ENCODE assay signal across 20 cellular contexts in the genomic region with DNA sequence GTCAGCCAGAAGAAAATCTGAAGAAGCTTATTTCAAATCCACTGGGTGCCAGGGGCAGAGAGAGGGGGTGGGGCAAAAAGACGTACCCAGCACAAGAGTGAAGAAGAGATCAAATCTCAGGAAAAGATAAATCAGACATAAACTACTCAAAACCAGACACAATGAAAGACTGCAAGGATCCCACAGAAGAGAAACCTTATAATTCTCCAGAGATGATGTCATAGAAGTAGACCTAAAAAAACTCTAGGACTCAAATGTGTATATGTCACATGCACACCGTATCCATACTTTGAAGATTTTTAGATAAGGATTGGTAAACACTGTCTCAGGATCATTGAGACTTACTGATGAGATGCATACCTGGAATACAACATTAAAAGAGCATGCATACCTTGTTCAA.
DNase-seq lines count a peak whose midpoint lies in the region; ATAC-seq lines count a peak whose summit lies in the region.
"Had no signal": no experiment of that assay in that cellular context is flagged by ENCODE, and none has a peak within 500 bp of the region (broad histone marks: within the 10 kb centered on the region; RNA-seq: fewer than 3 reads in every experiment).

No MANE protein-coding gene starts in this region.

- H3K27ac ChIP-seq in BLaER1 treated with 17β-estradiol and CSF1 and Interleukin-3, amounts not matched to agents 10 nM and 100 nM = no peak overlapping the region
- H3K27ac ChIP-seq in mesenchymal stem cell (ENCODE audit: low read length, poor library complexity, severe bottlenecking) = no peak overlapping the region
- H3K27ac ChIP-seq: esophagus muscularis mucosa, testis, vagina had no signal

- H3K9me3 ChIP-seq in BLaER1 treated with 17β-estradiol and CSF1 and Interleukin-3, amounts not matched to agents 10 nM and 100 nM (replicated peaks in 1 of 11) = no peaks in the 10 kb centered on the region
- no peaks in the 10 kb centered on the region for H3K9me3 ChIP-seq in T-helper 17 cell (ENCODE audit: control insufficient read depth, low read length, poor library complexity, severe bottlenecking)
- H3K9me3 ChIP-seq in mesenchymal stem cell (ENCODE audit: control insufficient read depth, low read length) = no peaks in the 10 kb centered on the region
- H3K9me3 ChIP-seq: esophagus muscularis mucosa, gastroesophageal sphincter, testis, vagina had no signal

- no peak overlapping the region for H3K9ac ChIP-seq in BLaER1 treated with 17β-estradiol and CSF1 and Interleukin-3, amounts not matched to agents 10 nM and 100 nM
- H3K9ac ChIP-seq in mesenchymal stem cell (ENCODE audit: low read length) = no peak overlapping the region

- H3K23ac ChIP-seq in mesenchymal stem cell (ENCODE audit: low read length in 2 of 2) = no peak overlapping the region

- H4K91ac ChIP-seq in mesenchymal stem cell (ENCODE audit: low read length) = no peak overlapping the region

- H3K4me3 ChIP-seq in BLaER1 treated with 17β-estradiol and CSF1 and Interleukin-3, amounts not matched to agents 10 nM and 100 nM = no peak overlapping the region
- H3K4me3 ChIP-seq in mesenchymal stem cell (ENCODE audit: insufficient read depth in 1 of 2, low read depth in 1 of 2, low read length in 2 of 2) = no peak overlapping the region
- H3K4me3 ChIP-seq: esophagus muscularis mucosa, gastroesophageal sphincter, testis, vagina had no signal

- peaks cover 18 to 23% (median 22%) of the 10 kb centered on the region in 10 experiments for H3K4me1 ChIP-seq in BLaER1 treated with 17β-estradiol and CSF1 and Interleukin-3, amounts not matched to agents 10 nM and 100 nM
- peaks cover 10% of the 10 kb centered on the region for H3K4me1 ChIP-seq in mesenchymal stem cell (ENCODE audit: control insufficient read depth, insufficient read depth, low read depth, low read length)
- H3K4me1 ChIP-seq: testis, vagina had no signal

- no peak overlapping the region for H3K4ac ChIP-seq in mesenchymal stem cell (ENCODE audit: low read depth in 1 of 2, low read length in 2 of 2)

- H3K14ac ChIP-seq in mesenchymal stem cell (ENCODE audit: low read length in 2 of 2) = no peak overlapping the region

- no peak overlapping the region for H3K18ac ChIP-seq in mesenchymal stem cell (ENCODE audit: low read depth in 1 of 2, low read length in 2 of 2)

- DNase-seq in EL (peak; percentile 27), T-helper 17 cell (no peak), mesenchymal stem cell (peak; percentile 58), dedifferentiated amniotic fluid mesenchymal stem cell (ENCODE audit: extremely low spot score) (no peak), GM03348 (ENCODE audit: low spot score) (no peak)
- no peak for DNase-seq in stimulated activated naive CD8-positive, alpha-beta T cell treated with anti-CD3 and anti-CD28 coated beads, Interleukin-15, Interleukin-2, amounts not matched to agents 100 U/mL and 50 U/mL, for 24 hours
- DNase-seq: activated naive CD8-positive, alpha-beta T cell treated with anti-CD3 and anti-CD28 coated beads for 36 hours; activated T-cell treated with anti-CD3 and anti-CD28 coated beads, Interleukin-2, amount 50 U/mL, for 4 hours; GF-D8; left ventricle myocardium superior; NCI-H1105 treated with DMSO at 0.1 percent for 48 hours; NCI-H2081 treated with DMSO at 0.1 percent for 48 hours; NCI-H510A treated with DMSO at 0.1 percent for 48 hours; testis had no signal

- peak overlapping the region; percentile 57 for H2BK120ac ChIP-seq in mesenchymal stem cell (ENCODE audit: low read depth, low read length)

- H3K27ac Mint-ChIP-seq in T-helper 17 cell = peak overlapping the region; percentile 87
- H3K27ac Mint-ChIP-seq: progenitor cell of endocrine pancreas had no signal

- no peak overlapping the region for H2BK12ac ChIP-seq in mesenchymal stem cell (ENCODE audit: low read length in 2 of 2)

- no peak for ATAC-seq in T-helper 17 cell
- no peak for ATAC-seq in stimulated activated naive CD8-positive, alpha-beta T cell treated with anti-CD3 and anti-CD28 coated beads, Interleukin-15, Interleukin-2, amounts not matched to agents 100 U/mL and 50 U/mL, for 24 hours
- ATAC-seq: gastroesophageal sphincter had no signal

- H4K20me1 ChIP-seq in BLaER1 treated with 17β-estradiol and CSF1 and Interleukin-3, amounts not matched to agents 10 nM and 100 nM = no peaks in the 10 kb centered on the region

- H3K27me3 Mint-ChIP-seq in T-helper 17 cell = no peaks in the 10 kb centered on the region
- H3K27me3 Mint-ChIP-seq: activated naive CD8-positive, alpha-beta T cell treated with anti-CD3 and anti-CD28 coated beads for 36 hours; CD4-positive, alpha-beta memory T cell had no signal

- no peak overlapping the region for H2AK5ac ChIP-seq in mesenchymal stem cell (ENCODE audit: low read length, severe bottlenecking)

- peaks cover 2% of the 10 kb centered on the region for H3K36me3 Mint-ChIP-seq in T-helper 17 cell (ENCODE audit: low read depth)
- H3K36me3 Mint-ChIP-seq: CD4-positive, alpha-beta memory T cell had no signal

- no peak overlapping the region for H2AFZ ChIP-seq in mesenchymal stem cell (ENCODE audit: low read depth, low read length)

- peak overlapping the region; percentile 15 for H3K4me3 Mint-ChIP-seq in T-helper 17 cell

- H3K4me1 Mint-ChIP-seq in T-helper 17 cell = peaks cover 26% of the 10 kb centered on the region

- H2BK5ac ChIP-seq in mesenchymal stem cell (ENCODE audit: low read depth, low read length, poor library complexity, severe bottlenecking) = no peak overlapping the region

- no peak overlapping the region for H2BK15ac ChIP-seq in mesenchymal stem cell (ENCODE audit: low read depth, poor library complexity, severe bottlenecking)

- H3K36me3 ChIP-seq in BLaER1 treated with 17β-estradiol and CSF1 and Interleukin-3, amounts not matched to agents 10 nM and 100 nM = no peaks in the 10 kb centered on the region
- no peaks in the 10 kb centered on the region for H3K36me3 ChIP-seq in mesenchymal stem cell (ENCODE audit: control insufficient read depth in 1 of 2, insufficient read depth in 2 of 2, low read depth in 1 of 2, low read length in 2 of 2)
- H3K36me3 ChIP-seq: esophagus muscularis mucosa, gastroesophageal sphincter, vagina had no signal

- peak overlapping the region in 9 of 11 experiments; percentile 40 to 76 (median 54); a peak in 13 of 22 replicates for H3K4me2 ChIP-seq in BLaER1 treated with 17β-estradiol and CSF1 and Interleukin-3, amounts not matched to agents 10 nM and 100 nM
- H3K4me2 ChIP-seq in mesenchymal stem cell (ENCODE audit: low read length, poor library complexity, severe bottlenecking) = no peak overlapping the region

- no peaks in the 10 kb centered on the region for H3K79me1 ChIP-seq in mesenchymal stem cell (replicated peaks; ENCODE audit: low read length, poor library complexity, severe bottlenecking)

- no peaks in the 10 kb centered on the region for H3K27me3 ChIP-seq in BLaER1 treated with 17β-estradiol and CSF1 and Interleukin-3, amounts not matched to agents 10 nM and 100 nM
- H3K27me3 ChIP-seq in mesenchymal stem cell (ENCODE audit: control insufficient read depth in 1 of 2, insufficient read depth in 1 of 2, low read length in 2 of 2) = no peaks in the 10 kb centered on the region
- H3K27me3 ChIP-seq: esophagus muscularis mucosa, gastroesophageal sphincter, testis, vagina had no signal

- H4K8ac ChIP-seq in mesenchymal stem cell (ENCODE audit: low read length) = no peak overlapping the region

- no CpG with 5 or more reads among the region's 2 CpGs for WGBS in mesenchymal stem cell

Comparison
In these comparisons a context has a peak if more than half of its experiments do, and no peak if none do; other contexts are left out.
1. DNase-seq: peak in EL (single experiment) and mesenchymal stem cell (single experiment); none in T-helper 17 cell (0 of 3), dedifferentiated amniotic fluid mesenchymal stem cell (single experiment), stimulated activated naive CD8-positive, alpha-beta T cell treated with anti-CD3 and anti-CD28 coated beads, Interleukin-15, Interleukin-2, amounts not matched to agents 100 U/mL and 50 U/mL, for 24 hours (single experiment) and GM03348 (single experiment).